25 cellular contexts compared by ENCODE assay signal in genomic region chr17:57651451-57651850, GRCh38.
"Had no signal": no experiment of that assay in that cellular context is flagged by ENCODE, and none has a peak within 500 bp of the region (broad histone marks: within the 10 kb centered on the region; RNA-seq: fewer than 3 reads in every experiment).

No MANE protein-coding gene starts in this region.

- H3K4me3 ChIP-seq: SJSA1 had no signal

- H3K27ac ChIP-seq: SJSA1 had no signal

- ATAC-seq: activated CD8-positive, alpha-beta T cell treated with anti-CD3 and anti-CD28 coated beads, Interleukin-2, amount 10 ng/mL, durations not matched to agents 7 days and 5 days; PC-3 had no signal

- H3K9me3 ChIP-seq: SJSA1 had no signal

- FAIRE-seq: bronchial epithelial cell, RCC 7860 had no signal

- H3K27me3 Mint-ChIP-seq: activated naive CD4-positive, alpha-beta T cell treated with anti-CD3 and anti-CD28 coated beads, Interleukin-2, amount 50 U/mL, for 24 hours had no signal

- H3K27ac Mint-ChIP-seq: activated CD8-positive, alpha-beta T cell treated with anti-CD3 and anti-CD28 coated beads, Interleukin-2, amount 10 ng/mL, durations not matched to agents 7 days and 5 days; activated naive CD4-positive, alpha-beta T cell treated with anti-CD3 and anti-CD28 coated beads, Interleukin-2, amount 50 U/mL, for 24 hours; T-helper 1 cell treated with Interleukin-12 subunit alpha and Interleukin-12 subunit beta and Interleukin-4 antibody, amounts not matched to agents 30 μg/mL and 1 μg/mL, for 36 hours had no signal

- H3K9me3 Mint-ChIP-seq: activated naive CD4-positive, alpha-beta T cell treated with anti-CD3 and anti-CD28 coated beads, Interleukin-2, amount 50 U/mL, for 24 hours; T-helper 1 cell treated with Interleukin-12 subunit alpha and Interleukin-12 subunit beta and Interleukin-4 antibody, amounts not matched to agents 30 μg/mL and 1 μg/mL, for 36 hours; WTC11 had no signal

- H3K27me3 ChIP-seq: SJSA1 had no signal

- H3K36me3 Mint-ChIP-seq: WTC11 had no signal

- H3K4me3 Mint-ChIP-seq: activated CD8-positive, alpha-beta T cell treated with anti-CD3 and anti-CD28 coated beads, Interleukin-2, amount 10 ng/mL, durations not matched to agents 7 days and 5 days; activated naive CD4-positive, alpha-beta T cell treated with anti-CD3 and anti-CD28 coated beads, Interleukin-2, amount 50 U/mL, for 24 hours; T-helper 1 cell treated with Interleukin-12 subunit alpha and Interleukin-12 subunit beta and Interleukin-4 antibody, amounts not matched to agents 30 μg/mL and 1 μg/mL, for 36 hours had no signal

- DNase-seq: activated CD4-positive, alpha-beta T cell treated with anti-CD3 and anti-CD28 coated beads for 48 hours; activated CD4-positive, alpha-beta T cell treated with anti-CD3 and anti-CD28 coated beads, Interleukin-2, amount 50 U/mL, for 4 hours; activated CD4-positive, CD25-positive, alpha-beta regulatory T cell treated with anti-CD3 and anti-CD28 coated beads, Interleukin-2, amount 50 U/mL, for 72 hours; activated CD8-positive, alpha-beta memory T cell treated with anti-CD3 and anti-CD28 coated beads, Interleukin-2, amount 50 U/mL, for 48 hours; activated CD8-positive, alpha-beta T cell treated with anti-CD3 and anti-CD28 coated beads, Interleukin-2, amount 10 ng/mL, durations not matched to agents 7 days and 5 days; activated effector memory CD4-positive, alpha-beta T cell treated with Interleukin-2 at 50 U/mL for 16 hours; activated naive CD4-positive, alpha-beta T cell; activated T-cell treated with anti-CD3 and anti-CD28 coated beads, Interleukin-2, amount 50 U/mL, for 1 hour; aorta; central memory CD4-positive, alpha-beta T cell; Karpas-422; NCI-H1105 treated with DMSO at 0.1 percent for 48 hours; NCI-H1436 treated with DMSO at 0.1 percent for 48 hours; NCI-H187 treated with DMSO at 0.1 percent for 48 hours; NCI-H2081 treated with DMSO at 0.1 percent for 48 hours; NCI-H446; NCI-H524; PC-3; SHP77 had no signal
